Comparison of ENCODE assay signal across 8 cellular contexts in the genomic region with DNA sequence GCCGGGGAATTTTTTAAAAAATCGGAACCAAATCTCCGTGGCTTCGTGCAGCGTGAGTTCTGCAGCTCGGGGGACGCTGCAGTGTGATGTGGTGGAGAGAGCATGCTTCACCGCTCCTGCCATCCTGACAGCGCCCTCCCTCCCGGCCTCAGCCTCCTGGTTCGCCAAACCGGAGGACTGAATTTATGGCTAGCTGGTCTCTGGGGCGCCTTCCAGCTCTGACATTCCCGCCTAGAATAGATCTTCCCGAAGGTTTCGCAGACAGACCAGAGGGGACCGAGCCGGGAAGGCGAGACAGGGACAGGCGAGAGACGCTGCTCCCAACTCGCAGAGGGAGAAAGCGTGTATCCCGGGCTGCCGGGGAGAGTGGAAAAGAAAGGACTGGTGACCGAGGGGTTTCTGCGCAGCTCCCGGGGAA. TPM values are rescaled to one million over a fixed set of nuclear protein-coding genes. Genes with fewer than 3 reads are reported as not detected.
DNase-seq lines count a peak whose midpoint lies in the region; ATAC-seq and TF ChIP-seq lines count a peak whose summit lies in the region.

No MANE protein-coding gene starts in this region.

- peak; percentile 27 to 73 (median 65) for ATAC-seq in heart left ventricle
- ATAC-seq in HG02840 (IDR thresholded peaks at IDR 0.05; ENCODE audit: low FRiP score, unreplicated experiment) = no peak

- no peaks in the 10 kb centered on the region for H3K79me2 ChIP-seq in osteoblast (ENCODE audit: insufficient read depth, low read length)

- intact Hi-C loops in heart left ventricle (cut with DNase I) = loop anchor here in 1 of 10 donors (10.0 kb wide), 1 partner anchor 70 kb away; no protein-coding TSS in a partner anchor

- H3K27me3 Mint-ChIP-seq in activated naive CD4-positive, alpha-beta T cell treated with anti-CD3 and anti-CD28 coated beads, Interleukin-2, amount 50 U/mL, for 24 hours = peaks cover 18% of the 10 kb centered on the region

- peak overlapping the region in 5 of 12 donors; percentile 34 to 85 (median 61) for H3K27ac ChIP-seq in heart left ventricle
- no peak overlapping the region for H3K27ac ChIP-seq in osteoblast (ENCODE audit: low read depth, low read length)

- H3K4me2 ChIP-seq in osteoblast (ENCODE audit: insufficient read depth, low read length) = peak overlapping the region; percentile 79

- no peaks in the 10 kb centered on the region for H4K20me1 ChIP-seq in osteoblast (ENCODE audit: insufficient read depth, low read length)

- H3K27me3 ChIP-seq in heart left ventricle = peaks cover 4 to 42% (median 19%) of the 10 kb centered on the region in 9 donors
- H3K27me3 ChIP-seq in osteoblast (ENCODE audit: insufficient read depth, low read length) = peaks cover 68% of the 10 kb centered on the region

- H3K4me3 Mint-ChIP-seq in activated naive CD4-positive, alpha-beta T cell treated with anti-CD3 and anti-CD28 coated beads, Interleukin-2, amount 50 U/mL, for 24 hours = peak overlapping the region; percentile 90

- peak; percentile 5 for DNase-seq in stimulated activated CD4-positive, alpha-beta T cell treated with anti-CD3 and anti-CD28 coated beads, Interleukin-4, amount 100 ng/mL, for 1 hour
- no peak for DNase-seq in stimulated activated CD4-positive, alpha-beta T cell treated with anti-CD3 and anti-CD28 coated beads, Interleukin-4, amount 100 ng/mL, for 24 hours
- DNase-seq in heart left ventricle (peak in 4 of 5 donors; percentile 15 to 60 (median 42)), osteoblast (ENCODE audit: insufficient read length, low spot score, missing footprints) (peak; percentile 91), DMS53 treated with DMSO at 0.1 percent for 48 hours (lab: John Stamatoyannopoulos, UW; ENCODE audit: unreplicated experiment) (no peak), NCI-H2171 treated with DMSO at 0.1 percent for 48 hours (lab: John Stamatoyannopoulos, UW) (no peak)

- H3K36me3 ChIP-seq in heart left ventricle (no peaks in the 10 kb centered on the region), osteoblast (ENCODE audit: insufficient read depth, low read length) (no peaks in the 10 kb centered on the region)

- H3K9me3 ChIP-seq in heart left ventricle = no peaks in the 10 kb centered on the region
- no peaks in the 10 kb centered on the region for H3K9me3 ChIP-seq in osteoblast (ENCODE audit: low read depth, low read length)

- H3K36me3 Mint-ChIP-seq in activated naive CD4-positive, alpha-beta T cell treated with anti-CD3 and anti-CD28 coated beads, Interleukin-2, amount 50 U/mL, for 24 hours = no peaks in the 10 kb centered on the region

- peak overlapping the region; percentile 88 for H2AFZ ChIP-seq in osteoblast (ENCODE audit: low read length)

- TF ChIP-seq CTCF in heart left ventricle (IDR thresholded peaks at IDR 0.05) = no peak
- TF ChIP-seq CTCF in osteoblast (IDR thresholded peaks at IDR 0.05; ENCODE audit: extremely low read depth, low read depth, low read length) = no peak

- peaks cover 57% of the 10 kb centered on the region for H3K4me1 Mint-ChIP-seq in activated naive CD4-positive, alpha-beta T cell treated with anti-CD3 and anti-CD28 coated beads, Interleukin-2, amount 50 U/mL, for 24 hours

- WGBS in heart left ventricle, 4 donors = 1 to 2% (median 2%) methylated on average over 21 to 28 of the region's 28 CpGs

- TF ChIP-seq POLR2A in heart left ventricle (IDR thresholded peaks at IDR 0.05) = no peak

- H3K4me3 ChIP-seq in heart left ventricle = peak overlapping the region; percentile 35 to 69 (median 55)
- H3K4me3 ChIP-seq in osteoblast (ENCODE audit: insufficient read depth, low read length) = peak overlapping the region; percentile 67

- H3K4me1 ChIP-seq in heart left ventricle (peaks cover 0 to 35% (median 16%) of the 10 kb centered on the region in 12 donors), osteoblast (ENCODE audit: insufficient read depth, low read length) (peaks cover 6% of the 10 kb centered on the region)

- no peaks in the 10 kb centered on the region for H3K9me3 Mint-ChIP-seq in activated naive CD4-positive, alpha-beta T cell treated with anti-CD3 and anti-CD28 coated beads, Interleukin-2, amount 50 U/mL, for 24 hours

- no peak overlapping the region for H3K27ac Mint-ChIP-seq in activated naive CD4-positive, alpha-beta T cell treated with anti-CD3 and anti-CD28 coated beads, Interleukin-2, amount 50 U/mL, for 24 hours

RNA-seq across cellular contexts. Expression of gene HOPX, which starts 25.9 kb away (rescaled TPM):
- 100 to 1,000 TPM in 2 of 9 donors, 10 to 100 TPM in 4, 1 to 10 TPM in 3; 1.5 to 223 (median 11.3) TPM for total RNA-seq in heart left ventricle
- 10 to 100 TPM; 25.0 to 83.3 TPM for polyA plus RNA-seq in heart left ventricle
- 0.29 and 0.36 TPM in 2 replicates for total RNA-seq in osteoblast

Comparison
In these comparisons a context has a peak if more than half of its experiments do, and no peak if none do; other contexts are left out.
1. DNase-seq: peak in stimulated activated CD4-positive, alpha-beta T cell treated with anti-CD3 and anti-CD28 coated beads, Interleukin-4, amount 100 ng/mL, for 1 hour (single experiment), heart left ventricle (4 of 5) and osteoblast (single experiment); none in stimulated activated CD4-positive, alpha-beta T cell treated with anti-CD3 and anti-CD28 coated beads, Interleukin-4, amount 100 ng/mL, for 24 hours (single experiment), DMS53 treated with DMSO at 0.1 percent for 48 hours (single experiment) and NCI-H2171 treated with DMSO at 0.1 percent for 48 hours (single experiment).